ENCODE assay signal across 17 cellular contexts in the genomic region with DNA sequence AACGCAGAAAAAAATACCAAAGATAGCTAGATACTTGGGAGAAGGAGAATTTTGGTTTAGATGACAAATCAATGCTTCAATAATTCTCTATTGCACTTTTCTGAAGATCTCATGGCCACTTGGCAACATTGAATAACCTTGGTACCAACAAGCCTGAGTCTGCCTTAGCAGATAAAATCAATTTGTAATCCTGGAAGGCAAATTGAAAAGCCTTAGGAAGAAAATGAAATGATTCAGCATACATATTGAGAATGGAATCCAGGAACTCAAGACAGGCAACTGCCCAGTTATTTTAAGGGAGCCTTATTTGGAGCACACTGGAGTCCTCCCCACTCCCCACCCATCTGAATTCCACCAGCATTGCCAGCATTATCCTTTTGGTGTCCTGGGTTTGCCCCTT.
DNase-seq lines count a peak whose midpoint lies in the region; ATAC-seq, FAIRE-seq and TF ChIP-seq lines count a peak whose summit lies in the region.
"Had no signal": no experiment of that assay in that cellular context is flagged by ENCODE, and none has a peak within 500 bp of the region (broad histone marks: within the 10 kb centered on the region; RNA-seq: fewer than 3 reads in every experiment).

No MANE protein-coding gene starts in this region.

- H3K9me3 ChIP-seq in RWPE2 (ENCODE audit: severe bottlenecking) (no peaks in the 10 kb centered on the region), keratinocyte (ENCODE audit: control insufficient read depth, low read depth, low read length) (no peaks in the 10 kb centered on the region), endodermal cell (ENCODE audit: control insufficient read depth, low read length) (no peaks in the 10 kb centered on the region)
- H3K9me3 ChIP-seq: Caco-2, HAP-1 had no signal

- peak overlapping the region; percentile 25 for H2AFZ ChIP-seq in keratinocyte (ENCODE audit: control insufficient read depth, low read length)

- no peak overlapping the region for H3K9ac ChIP-seq in keratinocyte (ENCODE audit: control insufficient read depth, extremely low read depth, insufficient read depth, low read length)
- H3K9ac ChIP-seq in endodermal cell (ENCODE audit: extremely low read depth, low read length, poor library complexity, severe bottlenecking) = no peak overlapping the region

- FAIRE-seq in keratinocyte (lab: Jason Lieb, UNC) = peak; percentile 71
- FAIRE-seq: A204.1, D721Med had no signal

- H3K79me2 ChIP-seq in keratinocyte (ENCODE audit: control insufficient read depth, insufficient read depth, low read length) = no peaks in the 10 kb centered on the region

- DNase-seq in GM03348 (ENCODE audit: low spot score) = peak; percentile 17
- DNase-seq in RWPE2 (ENCODE audit: low spot score) = no peak
- DNase-seq in keratinocyte (ENCODE audit: low read depth, low spot score) = no peak
- no peak for DNase-seq in stimulated activated CD4-positive, alpha-beta T cell treated with anti-CD3 and anti-CD28 coated beads, Interleukin-15, amount 100 ng/mL, for 24 hours
- DNase-seq in progenitor cell of endocrine pancreas (ENCODE audit: low spot score, unreplicated experiment) = no peak
- DNase-seq in NAMALWA (ENCODE audit: low spot score) = no peak
- DNase-seq in endodermal cell = no peak
- DNase-seq: ACHN; AML-193; Caco-2; CD4-positive, alpha-beta T cell; GDM1 had no signal

- no peak overlapping the region for H3K27ac ChIP-seq in RWPE2 (ENCODE audit: poor library complexity, severe bottlenecking)
- H3K27ac ChIP-seq in keratinocyte (ENCODE audit: control insufficient read depth, insufficient read depth, low read length) = no peak overlapping the region
- H3K27ac ChIP-seq in endodermal cell (ENCODE audit: low read depth, low read length) = no peak overlapping the region
- H3K27ac ChIP-seq: C4-2B, HL-60 had no signal

- WGBS in endodermal cell (ENCODE audit: insufficient coverage in 1 of 2, insufficient read length in 1 of 2), 2 experiments = 100% methylated on average over 1 of the region's 1 CpG

- H3K36me3 ChIP-seq in RWPE2 (ENCODE audit: low read depth) (no peaks in the 10 kb centered on the region), keratinocyte (ENCODE audit: control insufficient read depth in 2 of 2, extremely low read depth in 1 of 2, insufficient read depth in 2 of 2, low read length in 2 of 2) (no peaks in the 10 kb centered on the region), endodermal cell (ENCODE audit: control insufficient read depth, insufficient read depth, low read length) (no peaks in the 10 kb centered on the region)
- H3K36me3 ChIP-seq: HAP-1 had no signal

- H4K20me1 ChIP-seq in keratinocyte (ENCODE audit: control insufficient read depth, extremely low read depth, insufficient read depth, low read length) = no peaks in the 10 kb centered on the region

- H3K36me3 Mint-ChIP-seq in progenitor cell of endocrine pancreas (ENCODE audit: insufficient read depth) (no peaks in the 10 kb centered on the region), endodermal cell (ENCODE audit: low read depth) (no peaks in the 10 kb centered on the region)

- H3K27ac Mint-ChIP-seq in progenitor cell of endocrine pancreas (no peak overlapping the region), endodermal cell (no peak overlapping the region)
- H3K27ac Mint-ChIP-seq: CD4-positive, alpha-beta T cell had no signal

- peaks cover 5% of the 10 kb centered on the region for H3K4me1 Mint-ChIP-seq in progenitor cell of endocrine pancreas (ENCODE audit: low read depth)
- no peaks in the 10 kb centered on the region for H3K4me1 Mint-ChIP-seq in endodermal cell

- peaks cover 8% of the 10 kb centered on the region for H3K9me3 Mint-ChIP-seq in progenitor cell of endocrine pancreas (ENCODE audit: low read depth)
- H3K9me3 Mint-ChIP-seq in endodermal cell = no peaks in the 10 kb centered on the region

- H3K9me1 ChIP-seq in keratinocyte (ENCODE audit: control insufficient read depth, extremely low read depth, insufficient read depth, low read length) = no peaks in the 10 kb centered on the region

- H3K4me3 Mint-ChIP-seq in progenitor cell of endocrine pancreas (ENCODE audit: low read depth) = no peak overlapping the region
- H3K4me3 Mint-ChIP-seq in endodermal cell = no peak overlapping the region
- H3K4me3 Mint-ChIP-seq: CD4-positive, alpha-beta T cell had no signal

- ATAC-seq in RWPE2 (ENCODE audit: low read depth) = peak; percentile 31; the same call in 1 of the 3 replicates

- H3K27me3 ChIP-seq in RWPE2 (ENCODE audit: insufficient read depth, poor library complexity, severe bottlenecking) = no peaks in the 10 kb centered on the region
- H3K27me3 ChIP-seq in keratinocyte (ENCODE audit: control insufficient read depth, extremely low read depth, insufficient read depth, low read length) = no peaks in the 10 kb centered on the region
- peaks cover 5% of the 10 kb centered on the region for H3K27me3 ChIP-seq in endodermal cell (ENCODE audit: control insufficient read depth, insufficient read depth, low read length, poor library complexity, severe bottlenecking)

- H3K4me3 ChIP-seq in RWPE2 (ENCODE audit: severe bottlenecking) (no peak overlapping the region), keratinocyte (ENCODE audit: control insufficient read depth in 2 of 3, extremely low read depth in 1 of 3, insufficient read depth in 2 of 3, low read depth in 1 of 3, low read length in 3 of 3) (no peak overlapping the region), endodermal cell (ENCODE audit: low read length) (no peak overlapping the region)
- H3K4me3 ChIP-seq: HAP-1 had no signal

- H3K27me3 Mint-ChIP-seq in progenitor cell of endocrine pancreas (peaks cover 8% of the 10 kb centered on the region), endodermal cell (ENCODE audit: insufficient read depth) (peaks cover 14% of the 10 kb centered on the region)
- H3K27me3 Mint-ChIP-seq: CD4-positive, alpha-beta T cell had no signal

- H3K4me1 ChIP-seq in RWPE2 (ENCODE audit: insufficient read depth, poor library complexity, severe bottlenecking) = peaks cover 21% of the 10 kb centered on the region
- H3K4me1 ChIP-seq in keratinocyte (ENCODE audit: control insufficient read depth, extremely low read depth, insufficient read depth, low read length) = peaks cover 32% of the 10 kb centered on the region
- no peaks in the 10 kb centered on the region for H3K4me1 ChIP-seq in endodermal cell (ENCODE audit: control insufficient read depth, insufficient read depth, low read length)
- H3K4me1 ChIP-seq: Caco-2, HAP-1 had no signal

- dilution Hi-C loops in keratinocyte (cut with MboI; ENCODE audit: extremely low pct_ligation_motif_present, low sequenced_read_pairs) = no loop called here

- no peak overlapping the region for H3K4me2 ChIP-seq in keratinocyte (ENCODE audit: control insufficient read depth, extremely low read depth, insufficient read depth, low read depth, low read length)

- TF ChIP-seq CTCF in RWPE2 (IDR thresholded peaks at IDR 0.05; ENCODE audit: poor library complexity, severe bottlenecking) (no peak), keratinocyte (optimal IDR thresholded peaks at IDR 0.05 in 1 of 3, IDR thresholded peaks at IDR 0.05 in 1 of 3, conservative IDR thresholded peaks at IDR 0.05 in 1 of 3; ENCODE audit: extremely low read depth in 1 of 3, insufficient read depth in 2 of 3, low read length in 3 of 3) (no peak), progenitor cell of endocrine pancreas (IDR thresholded peaks at IDR 0.05; ENCODE audit: unreplicated experiment) (no peak), endodermal cell (conservative IDR thresholded peaks at IDR 0.05) (no peak)
